In genomic region chr11:46491661-46492331, GRCh38 we compare ENCODE assay signal across 1 cellular context.
TF ChIP-seq lines count a peak whose summit lies in the region.

No MANE protein-coding gene starts in this region.

TF ChIP-seq in GM23338, 12 proteins besides CTCF, POLR2A, EP300 and RAD21 (continued from another document):
- TF ChIP-seq ZNF462 (CRISPR knock-in tag; IDR thresholded peaks at IDR 0.05) = no peak
- TF ChIP-seq EZH2phosphoT487 (IDR thresholded peaks at IDR 0.05; ENCODE audit: unreplicated experiment) = no peak
TF ChIP-seq in GM23338: peak in this region for 0.
